In the genomic region with DNA sequence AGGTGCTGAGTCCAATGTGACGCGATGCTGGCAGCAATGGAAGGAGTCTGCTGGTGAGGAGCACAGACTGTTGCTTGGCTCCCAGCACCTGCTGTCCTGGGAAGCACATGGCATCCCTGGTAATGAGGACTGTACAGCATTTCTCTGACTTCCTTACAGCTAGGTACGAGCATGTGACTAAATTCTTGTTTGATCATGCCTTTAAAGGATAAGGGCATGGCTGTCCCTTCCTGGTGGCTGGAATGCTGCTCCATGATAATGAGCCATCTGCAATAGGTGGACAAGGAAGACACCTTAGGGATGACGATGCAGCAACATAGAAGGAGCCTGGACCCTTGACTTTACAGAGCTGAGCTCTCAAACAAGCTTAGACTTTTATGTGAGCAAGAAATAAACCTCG, we compare ENCODE assay signal across 20 cellular contexts.
DNase-seq lines count a peak whose midpoint lies in the region; ATAC-seq, FAIRE-seq and TF ChIP-seq lines count a peak whose summit lies in the region.
"Had no signal": no experiment of that assay in that cellular context is flagged by ENCODE, and none has a peak within 500 bp of the region (broad histone marks: within the 10 kb centered on the region; RNA-seq: fewer than 3 reads in every experiment).

No MANE protein-coding gene starts in this region.

- peak overlapping the region; percentile 24 for H3K4me2 ChIP-seq in HCT116 (ENCODE audit: low read length)
- H3K4me2 ChIP-seq: GM23338 had no signal

- POLR2A ChIA-PET in HCT116 (lab: Charles Lee) = no interaction called here

- RAD21 ChIA-PET in HCT116 (lab: Charles Lee; ENCODE audit: low non-redundant PET in 1 of 2, low total read pairs in 2 of 2, uncharacterized antibody in 2 of 2, unreplicated experiment in 2 of 2) = no interaction called here

- H2AFZ ChIP-seq in HCT116 (ENCODE audit: low read depth, low read length, poor library complexity, severe bottlenecking) = no peak overlapping the region
- H2AFZ ChIP-seq: GM23338 had no signal

- WGBS in sigmoid colon, 2 donors = 70 to 84% methylated on average over 5 of the region's 5 CpGs

- H3K79me2 ChIP-seq in HCT116 (ENCODE audit: insufficient read depth, low read length) = no peaks in the 10 kb centered on the region

- TF ChIP-seq CTCF in HCT116 (IDR thresholded peaks at IDR 0.05 in 2 of 3, conservative IDR thresholded peaks at IDR 0.05 in 1 of 3; ENCODE audit: borderline replicate concordance in 1 of 3, insufficient read depth in 1 of 3, low read depth in 2 of 3, low read length in 2 of 3) (no peak), bronchial epithelial cell (IDR thresholded peaks at IDR 0.05; ENCODE audit: insufficient read depth, low read length, severe bottlenecking) (no peak), mucosa of descending colon (IDR thresholded peaks at IDR 0.05) (no peak), sigmoid colon (IDR thresholded peaks at IDR 0.05) (no peak)

- no peaks in the 10 kb centered on the region for H3K9me3 ChIP-seq in HCT116 (ENCODE audit: control insufficient read depth in 1 of 2, insufficient read depth in 1 of 2, low read depth in 1 of 2, low read length in 2 of 2)
- H3K9me3 ChIP-seq in mucosa of descending colon = no peaks in the 10 kb centered on the region
- no peaks in the 10 kb centered on the region for H3K9me3 ChIP-seq in sigmoid colon
- H3K9me3 ChIP-seq: Caco-2, SJSA1 had no signal

- BruUV-seq in HCT116 (replicated peaks; lab: Mats Ljungman, UMichigan) = no TSS peak

- peaks cover 26% of the 10 kb centered on the region for H3K27me3 ChIP-seq in HCT116 (ENCODE audit: insufficient read depth, low read length)
- no peaks in the 10 kb centered on the region for H3K27me3 ChIP-seq in bronchial epithelial cell (ENCODE audit: control insufficient read depth, insufficient read depth, low read length)
- no peaks in the 10 kb centered on the region for H3K27me3 ChIP-seq in sigmoid colon
- H3K27me3 ChIP-seq: SJSA1 had no signal

- H3K36me3 ChIP-seq in HCT116 (ENCODE audit: control insufficient read depth in 1 of 2, insufficient read depth in 2 of 2, low read length in 2 of 2) (no peaks in the 10 kb centered on the region), bronchial epithelial cell (ENCODE audit: control insufficient read depth, insufficient read depth, low read length) (no peaks in the 10 kb centered on the region), mucosa of descending colon (ENCODE audit: low read depth) (no peaks in the 10 kb centered on the region), sigmoid colon (no peaks in the 10 kb centered on the region)
- H3K36me3 ChIP-seq: SJSA1 had no signal

- intact Hi-C loops in HCT116 (cut with micrococcal nuclease) = no loop called here
- intact Hi-C loops in mucosa of descending colon (cut with DNase I, micrococcal nuclease) = no loop called here
- intact Hi-C loops in sigmoid colon (cut with DNase I) = no loop called here

- no peaks in the 10 kb centered on the region for H3K9me2 ChIP-seq in HCT116 (ENCODE audit: insufficient read depth)

- H3K4me1 ChIP-seq in HCT116 (ENCODE audit: control insufficient read depth in 1 of 2, insufficient read depth in 2 of 2, low read length in 2 of 2) (peaks cover 0 to 8% of the 10 kb centered on the region in 2 experiments; a peak in 3 of 4 replicates), mucosa of descending colon (ENCODE audit: low read depth) (no peaks in the 10 kb centered on the region), sigmoid colon (peaks cover 0 to 18% (median 8%) of the 10 kb centered on the region in 4 donors)
- H3K4me1 ChIP-seq: Caco-2 had no signal

- no peak for TF ChIP-seq RAD21 in HCT116 (IDR thresholded peaks at IDR 0.05; ENCODE audit: low read depth)

- CTCF ChIA-PET in HCT116 (lab: Charles Lee) = interaction anchor here (0.7 to 2.9 kb wide), 7 partner anchors 11 to 72 kb away, joined by 3 to 20 read pairs (median 4); no protein-coding TSS in a partner anchor

- ATAC-seq in HCT116 (peak; percentile 41), mucosa of descending colon (peak; percentile 27), HG03196 (IDR thresholded peaks at IDR 0.05; ENCODE audit: unreplicated experiment) (no peak)
- ATAC-seq: CD8-positive, alpha-beta T cell; T-cell had no signal

- H3K27ac ChIP-seq in HCT116 (ENCODE audit: low read depth, low read length) = no peak overlapping the region
- no peak overlapping the region for H3K27ac ChIP-seq in sigmoid colon
- H3K27ac ChIP-seq: C4-2B, SJSA1 had no signal

- no peak overlapping the region for H3K9ac ChIP-seq in HCT116 (ENCODE audit: low read length)

- H3K4me3 ChIP-seq in HCT116 (replicated peaks in 1 of 2; ENCODE audit: low read depth in 1 of 2, low read length in 2 of 2) = no peak overlapping the region
- H3K4me3 ChIP-seq in bronchial epithelial cell (ENCODE audit: low read depth, low read length) = no peak overlapping the region
- no peak overlapping the region for H3K4me3 ChIP-seq in mucosa of descending colon
- no peak overlapping the region for H3K4me3 ChIP-seq in sigmoid colon
- H3K4me3 ChIP-seq: GM23338, SJSA1 had no signal

- FAIRE-seq in bronchial epithelial cell (lab: Jason Lieb, UNC) = peak; percentile 95

- no peak for TF ChIP-seq EP300 in sigmoid colon (IDR thresholded peaks at IDR 0.05)

- DNase-seq in HCT116 (ENCODE audit: low read depth, low spot score) = no peak
- peak; percentile 10 for DNase-seq in bronchial epithelial cell (ENCODE audit: low read depth)
- no peak for DNase-seq in mucosa of descending colon
- no peak for DNase-seq in AG08395 (ENCODE audit: low spot score)
- no peak for DNase-seq in NCI-H510A (lab: John Stamatoyannopoulos, UW)
- DNase-seq in sigmoid colon = no peak
- DNase-seq: CD8-positive, alpha-beta T cell; NCI-H1092; NCI-H1417 treated with DMSO at 0.1 percent for 48 hours; NCI-H187; NCI-H2081 treated with DMSO at 0.1 percent for 48 hours; NCI-H2171; NCI-H774; Right ventricle myocardium superior; T-cell had no signal

- H4K20me1 ChIP-seq in HCT116 (ENCODE audit: insufficient read depth) = no peaks in the 10 kb centered on the region

- TF ChIP-seq POLR2A in HCT116 (IDR thresholded peaks at IDR 0.05; ENCODE audit: borderline replicate concordance, extremely low read depth, insufficient read depth, insufficient read length) (no peak), sigmoid colon (IDR thresholded peaks at IDR 0.05) (no peak)

TF ChIP-seq in HCT116, 20 proteins besides CTCF, POLR2A, EP300 and RAD21 (continues in another document):
- TF ChIP-seq EZH2 (IDR thresholded peaks at IDR 0.05) (no peak), EZH2phosphoT487 (IDR thresholded peaks at IDR 0.05; ENCODE audit: borderline replicate concordance) (no peak), SIN3A (IDR thresholded peaks at IDR 0.05; ENCODE audit: low read depth) (no peak), SP1 (IDR thresholded peaks at IDR 0.05; ENCODE audit: low read depth) (no peak), JUND (IDR thresholded peaks at IDR 0.05) (no peak), EGR1 (IDR thresholded peaks at IDR 0.05; ENCODE audit: low read depth) (no peak), POLR2AphosphoS5 (IDR thresholded peaks at IDR 0.05; ENCODE audit: low read depth, low read length) (no peak), FOSL1 (IDR thresholded peaks at IDR 0.05; ENCODE audit: low read depth) (no peak), SRF (IDR thresholded peaks at IDR 0.05; ENCODE audit: low read depth) (no peak), YY1 (IDR thresholded peaks at IDR 0.05; ENCODE audit: extremely low read depth, insufficient replicate concordance, low read depth, low read length) (no peak), CBX3 (IDR thresholded peaks at IDR 0.05; ENCODE audit: low read depth) (no peak), TCF7L2 (IDR thresholded peaks at IDR 0.05; ENCODE audit: borderline replicate concordance, extremely low read depth, insufficient read depth, insufficient read length) (no peak), CEBPB (IDR thresholded peaks at IDR 0.05; ENCODE audit: low read depth) (no peak), ELF1 (IDR thresholded peaks at IDR 0.05; ENCODE audit: borderline replicate concordance, low read depth) (no peak)
- TF ChIP-seq, protein P1, sequence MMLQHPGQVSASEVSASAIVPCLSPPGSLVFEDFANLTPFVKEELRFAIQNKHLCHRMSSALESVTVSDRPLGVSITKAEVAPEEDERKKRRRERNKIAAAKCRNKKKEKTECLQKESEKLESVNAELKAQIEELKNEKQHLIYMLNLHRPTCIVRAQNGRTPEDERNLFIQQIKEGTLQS (IDR thresholded peaks at IDR 0.05) = no peak
- TF ChIP-seq, protein P2, sequence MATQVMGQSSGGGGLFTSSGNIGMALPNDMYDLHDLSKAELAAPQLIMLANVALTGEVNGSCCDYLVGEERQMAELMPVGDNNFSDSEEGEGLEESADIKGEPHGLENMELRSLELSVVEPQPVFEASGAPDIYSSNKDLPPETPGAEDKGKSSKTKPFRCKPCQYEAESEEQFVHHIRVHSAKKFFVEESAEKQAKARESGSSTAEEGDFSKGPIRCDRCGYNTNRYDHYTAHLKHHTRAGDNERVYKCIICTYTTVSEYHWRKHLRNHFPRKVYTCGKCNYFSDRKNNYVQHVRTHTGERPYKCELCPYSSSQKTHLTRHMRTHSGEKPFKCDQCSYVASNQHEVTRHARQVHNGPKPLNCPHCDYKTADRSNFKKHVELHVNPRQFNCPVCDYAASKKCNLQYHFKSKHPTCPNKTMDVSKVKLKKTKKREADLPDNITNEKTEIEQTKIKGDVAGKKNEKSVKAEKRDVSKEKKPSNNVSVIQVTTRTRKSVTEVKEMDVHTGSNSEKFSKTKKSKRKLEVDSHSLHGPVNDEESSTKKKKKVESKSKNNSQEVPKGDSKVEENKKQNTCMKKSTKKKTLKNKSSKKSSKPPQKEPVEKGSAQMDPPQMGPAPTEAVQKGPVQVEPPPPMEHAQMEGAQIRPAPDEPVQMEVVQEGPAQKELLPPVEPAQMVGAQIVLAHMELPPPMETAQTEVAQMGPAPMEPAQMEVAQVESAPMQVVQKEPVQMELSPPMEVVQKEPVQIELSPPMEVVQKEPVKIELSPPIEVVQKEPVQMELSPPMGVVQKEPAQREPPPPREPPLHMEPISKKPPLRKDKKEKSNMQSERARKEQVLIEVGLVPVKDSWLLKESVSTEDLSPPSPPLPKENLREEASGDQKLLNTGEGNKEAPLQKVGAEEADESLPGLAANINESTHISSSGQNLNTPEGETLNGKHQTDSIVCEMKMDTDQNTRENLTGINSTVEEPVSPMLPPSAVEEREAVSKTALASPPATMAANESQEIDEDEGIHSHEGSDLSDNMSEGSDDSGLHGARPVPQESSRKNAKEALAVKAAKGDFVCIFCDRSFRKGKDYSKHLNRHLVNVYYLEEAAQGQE (IDR thresholded peaks at IDR 0.05; ENCODE audit: low read depth) = no peak
- TF ChIP-seq, protein P3, sequence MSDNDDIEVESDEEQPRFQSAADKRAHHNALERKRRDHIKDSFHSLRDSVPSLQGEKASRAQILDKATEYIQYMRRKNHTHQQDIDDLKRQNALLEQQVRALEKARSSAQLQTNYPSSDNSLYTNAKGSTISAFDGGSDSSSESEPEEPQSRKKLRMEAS (IDR thresholded peaks at IDR 0.05) = no peak
